In the genomic region with DNA sequence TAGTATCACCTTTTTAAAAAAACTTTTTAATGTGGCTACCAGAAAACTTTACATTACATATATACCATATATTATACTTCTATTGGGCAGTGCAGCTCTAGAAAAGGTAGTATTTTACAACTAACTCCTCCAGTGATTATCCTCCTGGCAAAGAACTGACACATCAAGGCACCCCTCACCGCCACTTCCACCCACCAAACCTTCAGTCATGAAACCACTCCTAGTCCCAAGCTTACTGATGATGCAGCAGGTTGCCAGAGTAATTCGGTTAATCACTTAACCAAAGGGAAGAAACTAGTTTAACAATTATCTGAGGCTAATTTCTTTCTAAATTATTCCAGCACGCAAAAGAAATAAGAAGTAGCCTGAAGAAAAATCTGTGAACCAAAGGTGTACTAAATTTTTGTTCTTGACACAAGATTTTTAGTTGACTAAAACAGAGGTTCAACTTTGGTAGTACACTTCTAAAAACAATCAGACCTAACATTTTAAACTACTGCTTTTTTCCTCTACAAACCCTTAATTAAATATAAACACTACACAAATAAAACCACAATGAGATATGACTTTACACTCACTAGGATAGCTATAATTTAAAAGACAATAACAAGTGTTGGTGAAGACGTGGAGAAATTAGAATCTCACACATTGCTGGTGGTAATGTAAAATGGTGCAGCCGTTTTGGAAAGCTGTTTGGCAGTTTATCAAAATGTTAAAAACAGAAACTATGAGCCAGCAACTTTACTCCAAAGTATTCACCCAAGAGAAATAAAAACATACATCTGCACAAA, we compare ENCODE assay signal across 22 cellular contexts. TPM values are rescaled to one million over a fixed set of nuclear protein-coding genes. Genes with fewer than 3 reads are reported as not detected.
DNase-seq lines count a peak whose midpoint lies in the region; ATAC-seq lines count a peak whose summit lies in the region.
"Had no signal": no experiment of that assay in that cellular context is flagged by ENCODE, and none has a peak within 500 bp of the region (broad histone marks: within the 10 kb centered on the region; RNA-seq: fewer than 3 reads in every experiment).

No MANE protein-coding gene starts in this region.

- POLR2A ChIA-PET in naive thymus-derived CD4-positive, alpha-beta T cell (lab: Charles Lee) = interaction anchor here (0.6 to 0.7 kb wide), 2 partner anchors 14 to 33 kb away, joined by 3 to 4 read pairs; no protein-coding TSS in a partner anchor

- H3K27ac Mint-ChIP-seq in naive thymus-derived CD4-positive, alpha-beta T cell = peak overlapping the region in 5 of 9 donors; percentile 1 to 52 (median 31)
- H3K27ac Mint-ChIP-seq in T-helper 17 cell = no peak overlapping the region

- CTCF ChIA-PET in naive thymus-derived CD4-positive, alpha-beta T cell (lab: Charles Lee) = no interaction called here

- peak overlapping the region in 7 of 10 donors; percentile 16 to 52 (median 39) for H3K4me3 Mint-ChIP-seq in naive thymus-derived CD4-positive, alpha-beta T cell
- no peak overlapping the region for H3K4me3 Mint-ChIP-seq in T-helper 17 cell
- H3K4me3 Mint-ChIP-seq: mesothelial cell of epicardium had no signal

- H3K4me1 Mint-ChIP-seq in naive thymus-derived CD4-positive, alpha-beta T cell = peaks cover 34 to 86% (median 79%) of the 10 kb centered on the region in 7 donors
- peaks cover 40% of the 10 kb centered on the region for H3K4me1 Mint-ChIP-seq in T-helper 17 cell

- H3K27me3 Mint-ChIP-seq in naive thymus-derived CD4-positive, alpha-beta T cell = no peaks in the 10 kb centered on the region
- no peaks in the 10 kb centered on the region for H3K27me3 Mint-ChIP-seq in T-helper 17 cell

- H3K36me3 ChIP-seq in naive thymus-derived CD4-positive, alpha-beta T cell (ENCODE audit: control insufficient read depth in 2 of 3, insufficient read depth in 3 of 3, low read length in 3 of 3) = no peaks in the 10 kb centered on the region
- H3K36me3 ChIP-seq: gastrocnemius medialis, neutrophil, upper lobe of left lung had no signal

- no peaks in the 10 kb centered on the region for H3K9me3 ChIP-seq in naive thymus-derived CD4-positive, alpha-beta T cell (ENCODE audit: control insufficient read depth in 2 of 3, low read length in 3 of 3)
- H3K9me3 ChIP-seq in T-helper 17 cell (ENCODE audit: control insufficient read depth, low read length, poor library complexity, severe bottlenecking) = no peaks in the 10 kb centered on the region
- H3K9me3 ChIP-seq: gastrocnemius medialis, neutrophil, upper lobe of left lung had no signal

- peaks cover 0 to 1% (median 0%) of the 10 kb centered on the region in 11 donors for H3K9me3 Mint-ChIP-seq in naive thymus-derived CD4-positive, alpha-beta T cell
- H3K9me3 Mint-ChIP-seq: CD14-positive monocyte, mesothelial cell of epicardium had no signal

- ATAC-seq in naive thymus-derived CD4-positive, alpha-beta T cell = no peak
- ATAC-seq in GM21723 (IDR thresholded peaks at IDR 0.05; ENCODE audit: unreplicated experiment) (no peak), GM21576 (IDR thresholded peaks at IDR 0.05; ENCODE audit: unreplicated experiment) (no peak), T-helper 17 cell (no peak)
- ATAC-seq: gastrocnemius medialis, left colon, Panc1, right cardiac atrium had no signal

- peaks cover 0 to 11% (median 8%) of the 10 kb centered on the region in 5 donors for H3K36me3 Mint-ChIP-seq in naive thymus-derived CD4-positive, alpha-beta T cell
- H3K36me3 Mint-ChIP-seq in T-helper 17 cell (ENCODE audit: low read depth) = no peaks in the 10 kb centered on the region

- peaks cover 23 to 35% of the 10 kb centered on the region in 2 donors for H3K4me1 ChIP-seq in naive thymus-derived CD4-positive, alpha-beta T cell (ENCODE audit: control insufficient read depth in 2 of 2, insufficient read depth in 2 of 2, low read length in 2 of 2)

- no peak overlapping the region for H3K27ac ChIP-seq in naive thymus-derived CD4-positive, alpha-beta T cell (ENCODE audit: low read depth, low read length)
- H3K27ac ChIP-seq: gastrocnemius medialis, neutrophil, SK-N-MC, upper lobe of left lung had no signal

- no peak overlapping the region for H3K4me3 ChIP-seq in naive thymus-derived CD4-positive, alpha-beta T cell (ENCODE audit: low read length)
- H3K4me3 ChIP-seq: gastrocnemius medialis, SK-N-MC, upper lobe of left lung had no signal

- DNase-seq in activated T-cell treated with anti-CD3 and anti-CD28 coated beads for 4 hours = peak; percentile 24
- no peak for DNase-seq in activated T-cell treated with anti-CD3 and anti-CD28 coated beads, Interleukin-2, amount 50 U/mL, for 1 hour
- DNase-seq in activated T-cell treated with anti-CD3 and anti-CD28 coated beads, Interleukin-2, amount 50 U/mL, for 48 hours = peak; percentile 56 to 60
- no peak for DNase-seq in naive thymus-derived CD4-positive, alpha-beta T cell
- no peak for DNase-seq in GM19238 (ENCODE audit: insufficient read length, low spot score)
- no peak for DNase-seq in T-helper 17 cell
- DNase-seq: aorta, cerebellar nuclear complex, DMS53, gastrocnemius medialis, left colon, NCI-H2107, NCI-H748 treated with DMSO at 0.1 percent for 48 hours, right cardiac atrium, upper lobe of left lung had no signal

- no peaks in the 10 kb centered on the region for H3K27me3 ChIP-seq in naive thymus-derived CD4-positive, alpha-beta T cell (ENCODE audit: control insufficient read depth in 2 of 2, insufficient read depth in 2 of 2, low read length in 2 of 2)
- H3K27me3 ChIP-seq: gastrocnemius medialis, neutrophil, upper lobe of left lung had no signal

- intact Hi-C loops in naive thymus-derived CD4-positive, alpha-beta T cell (cut with micrococcal nuclease) = loop anchor here in 1 of 2 donors (2.0 kb wide), 1 partner anchor 15 kb away; no protein-coding TSS in a partner anchor

RNA-seq across cellular contexts. Expression of gene SPPL3, which starts 16.7 kb away (rescaled TPM):
- total RNA-seq in naive thymus-derived CD4-positive, alpha-beta T cell = 10 to 100 TPM; 34.9 to 51.8 (median 48.2) TPM
- polyA plus RNA-seq in naive thymus-derived CD4-positive, alpha-beta T cell = 10 to 100 TPM; 22.8 to 24.7 TPM
- 10 to 100 TPM; 44.6 to 60.7 TPM for total RNA-seq in T-helper 17 cell

Comparison
In these comparisons a context has a peak if more than half of its experiments do, and no peak if none do; other contexts are left out.
1. DNase-seq: peak in activated T-cell treated with anti-CD3 and anti-CD28 coated beads for 4 hours (single experiment) and activated T-cell treated with anti-CD3 and anti-CD28 coated beads, Interleukin-2, amount 50 U/mL, for 48 hours (2 of 2); none in activated T-cell treated with anti-CD3 and anti-CD28 coated beads, Interleukin-2, amount 50 U/mL, for 1 hour (single experiment), naive thymus-derived CD4-positive, alpha-beta T cell (0 of 9), GM19238 (single experiment) and T-helper 17 cell (0 of 3).